In genomic region chr4:24655326-24655725, GRCh38 we compare ENCODE assay signal across 21 cellular contexts.
DNase-seq lines count a peak whose midpoint lies in the region; ATAC-seq and TF ChIP-seq lines count a peak whose summit lies in the region.
"Had no signal": no experiment of that assay in that cellular context is flagged by ENCODE, and none has a peak within 500 bp of the region (broad histone marks: within the 10 kb centered on the region; RNA-seq: fewer than 3 reads in every experiment).

No MANE protein-coding gene starts in this region.

- BruUV-seq in Caco-2 (replicated peaks; lab: Mats Ljungman, UMichigan): no TSS peak

- H3K4me3 ChIP-seq in Caco-2 (ENCODE audit: low read depth, low read length) (no peak overlapping the region), neural progenitor cell (no peak overlapping the region), transverse colon (no peak overlapping the region), psoas muscle (no peak overlapping the region)

- H3K4me1 ChIP-seq in Caco-2 (peaks cover 32% of the 10 kb centered on the region), neural progenitor cell (peaks cover 25% of the 10 kb centered on the region), transverse colon (peaks cover 12 to 44% (median 28%) of the 10 kb centered on the region in 4 donors), psoas muscle (peaks cover 5% of the 10 kb centered on the region)

- TF ChIP-seq CTCF in Caco-2 (IDR thresholded peaks at IDR 0.05; ENCODE audit: insufficient read depth in 1 of 2, low read depth in 1 of 2, low read length in 1 of 2, severe bottlenecking in 1 of 2, unreplicated experiment in 1 of 2): no peak
- TF ChIP-seq CTCF in neural progenitor cell (IDR thresholded peaks at IDR 0.05): no peak
- TF ChIP-seq CTCF in transverse colon (IDR thresholded peaks at IDR 0.05): no peak
- TF ChIP-seq CTCF in psoas muscle (IDR thresholded peaks at IDR 0.05): no peak

- no peak overlapping the region for H3K27ac ChIP-seq in neural progenitor cell
- peak overlapping the region; percentile 38 to 87 (median 72) for H3K27ac ChIP-seq in transverse colon
- no peak overlapping the region for H3K27ac ChIP-seq in psoas muscle
- H3K27ac ChIP-seq: HL-60 had no signal

- peaks cover 15% of the 10 kb centered on the region for H3F3A ChIP-seq in neural progenitor cell (ENCODE audit: low read depth)

- TF ChIP-seq EP300 in transverse colon (IDR thresholded peaks at IDR 0.05; ENCODE audit: low read depth): no peak

- H3K27me3 ChIP-seq in Caco-2 (replicated peaks; ENCODE audit: control insufficient read depth, insufficient read depth, low read length) (no peaks in the 10 kb centered on the region), neural progenitor cell (no peaks in the 10 kb centered on the region), transverse colon (no peaks in the 10 kb centered on the region), psoas muscle (ENCODE audit: insufficient read depth in 3 of 3, low read length in 2 of 3) (no peaks in the 10 kb centered on the region)

- intact Hi-C loops in Caco-2 (cut with micrococcal nuclease; ENCODE audit: unreplicated experiment) (loop anchor here (5.0 kb wide), 2 partner anchors 73 to 88 kb away; partner anchors contain the start of gene DHX15), transverse colon (cut with DNase I; ENCODE audit: low total_unique reads) (no loop called here), psoas muscle (cut with DNase I) (no loop called here)

- no peak for TF ChIP-seq POLR2A in transverse colon (IDR thresholded peaks at IDR 0.05)

- H4K20me1 ChIP-seq in neural progenitor cell (ENCODE audit: low read depth): no peaks in the 10 kb centered on the region

- 70 to 72% methylated on average over 3 of the region's 3 CpGs for WGBS in transverse colon (ENCODE audit: low coverage in 1 of 2), 2 donors
- WGBS in psoas muscle, 3 donors: 76 to 80% (median 78%) methylated on average over 3 of the region's 3 CpGs

- H3K4me2 ChIP-seq in neural progenitor cell: no peak overlapping the region
- H3K4me2 ChIP-seq: SK-N-SH had no signal

- DNase-seq in Caco-2 (no peak), foreskin melanocyte (peak; percentile 67), neural progenitor cell (ENCODE audit: low spot score) (no peak), transverse colon (no peak), psoas muscle (no peak), AG08396 (ENCODE audit: low spot score) (no peak)
- DNase-seq: AML-193; CD4-positive, CD25-positive, alpha-beta regulatory T cell; DMS153; EL; HFFc6; IMR-90; NCI-H187; NCI-H2107; NCI-H510A treated with DMSO at 0.1 percent for 48 hours; NCI-H82; OCI-M1; Right ventricle myocardium superior; SK-N-SH had no signal

- H3K4me3 Mint-ChIP-seq in Caco-2 (ENCODE audit: unreplicated experiment) (no peak overlapping the region), neural progenitor cell (no peak overlapping the region)
- H3K4me3 Mint-ChIP-seq: CD4-positive, CD25-positive, alpha-beta regulatory T cell; HFFc6 had no signal

- no peaks in the 10 kb centered on the region for H3K79me2 ChIP-seq in neural progenitor cell (ENCODE audit: low read depth)

- CTCF ChIA-PET in Caco-2 (lab: Charles Lee): interaction anchor here (0.6 to 0.7 kb wide), 3 partner anchors 108 to 386 kb away, joined by 3 to 7 read pairs (median 5); no protein-coding TSS in a partner anchor

- no peak overlapping the region for H3K9ac ChIP-seq in neural progenitor cell
- H3K9ac ChIP-seq: SK-N-SH had no signal

- H3K9me3 ChIP-seq in Caco-2 (no peaks in the 10 kb centered on the region), neural progenitor cell (ENCODE audit: low read depth) (no peaks in the 10 kb centered on the region), transverse colon (no peaks in the 10 kb centered on the region), psoas muscle (no peaks in the 10 kb centered on the region)
- H3K9me3 ChIP-seq: SK-N-SH had no signal

- no peaks in the 10 kb centered on the region for H3K36me3 Mint-ChIP-seq in Caco-2 (ENCODE audit: insufficient read depth, unreplicated experiment)
- no peaks in the 10 kb centered on the region for H3K36me3 Mint-ChIP-seq in neural progenitor cell
- H3K36me3 Mint-ChIP-seq: CD4-positive, CD25-positive, alpha-beta regulatory T cell had no signal

- H3K36me3 ChIP-seq in Caco-2 (ENCODE audit: control insufficient read depth, insufficient read depth, low read length) (no peaks in the 10 kb centered on the region), neural progenitor cell (no peaks in the 10 kb centered on the region), transverse colon (no peaks in the 10 kb centered on the region), psoas muscle (ENCODE audit: insufficient read depth in 1 of 2, low read depth in 1 of 2) (no peaks in the 10 kb centered on the region)

- POLR2A ChIA-PET in Caco-2 (lab: Charles Lee): interaction anchor here (0.6 kb wide), 1 partner anchor 71 kb away, joined by 3 read pairs; no protein-coding TSS in a partner anchor

- ATAC-seq in GM18873 (IDR thresholded peaks at IDR 0.05; ENCODE audit: low FRiP score, unreplicated experiment) (no peak), psoas muscle (no peak)

- H3K9me3 Mint-ChIP-seq in Caco-2 (ENCODE audit: unreplicated experiment) (no peaks in the 10 kb centered on the region), neural progenitor cell (no peaks in the 10 kb centered on the region)
- H3K9me3 Mint-ChIP-seq: CD4-positive, CD25-positive, alpha-beta regulatory T cell; HFFc6 had no signal

- H3K27me3 Mint-ChIP-seq in Caco-2 (ENCODE audit: insufficient read depth, unreplicated experiment) (no peaks in the 10 kb centered on the region), neural progenitor cell (ENCODE audit: insufficient read depth, low read depth) (peaks cover 11% of the 10 kb centered on the region)

- no peak overlapping the region for H2AFZ ChIP-seq in neural progenitor cell (replicated peaks)

- in situ Hi-C loops in transverse colon (cut with MboI; ENCODE audit: low pct_ligation_motif_present in 1 of 4, low pct_unique_long_range_greater_than_20kb in 1 of 4, low sequenced_read_pairs in 3 of 4): no loop called here

- H3K4me1 Mint-ChIP-seq in Caco-2 (ENCODE audit: low read depth, unreplicated experiment): peaks cover 30% of the 10 kb centered on the region
- H3K4me1 Mint-ChIP-seq in neural progenitor cell: peaks cover 30% of the 10 kb centered on the region

- H3K27ac Mint-ChIP-seq in Caco-2 (ENCODE audit: unreplicated experiment) (peak overlapping the region; percentile 57), neural progenitor cell (peak overlapping the region; percentile 50)
- H3K27ac Mint-ChIP-seq: CD4-positive, CD25-positive, alpha-beta regulatory T cell; HFFc6 had no signal

Comparison
In these comparisons a context has a peak if more than half of its experiments do, and no peak if none do; other contexts are left out.
1. H3K27ac ChIP-seq: peak in transverse colon (4 of 4); none in neural progenitor cell (single experiment) and psoas muscle (single experiment).